ENCODE assay signal across 9 cellular contexts in the genomic region with DNA sequence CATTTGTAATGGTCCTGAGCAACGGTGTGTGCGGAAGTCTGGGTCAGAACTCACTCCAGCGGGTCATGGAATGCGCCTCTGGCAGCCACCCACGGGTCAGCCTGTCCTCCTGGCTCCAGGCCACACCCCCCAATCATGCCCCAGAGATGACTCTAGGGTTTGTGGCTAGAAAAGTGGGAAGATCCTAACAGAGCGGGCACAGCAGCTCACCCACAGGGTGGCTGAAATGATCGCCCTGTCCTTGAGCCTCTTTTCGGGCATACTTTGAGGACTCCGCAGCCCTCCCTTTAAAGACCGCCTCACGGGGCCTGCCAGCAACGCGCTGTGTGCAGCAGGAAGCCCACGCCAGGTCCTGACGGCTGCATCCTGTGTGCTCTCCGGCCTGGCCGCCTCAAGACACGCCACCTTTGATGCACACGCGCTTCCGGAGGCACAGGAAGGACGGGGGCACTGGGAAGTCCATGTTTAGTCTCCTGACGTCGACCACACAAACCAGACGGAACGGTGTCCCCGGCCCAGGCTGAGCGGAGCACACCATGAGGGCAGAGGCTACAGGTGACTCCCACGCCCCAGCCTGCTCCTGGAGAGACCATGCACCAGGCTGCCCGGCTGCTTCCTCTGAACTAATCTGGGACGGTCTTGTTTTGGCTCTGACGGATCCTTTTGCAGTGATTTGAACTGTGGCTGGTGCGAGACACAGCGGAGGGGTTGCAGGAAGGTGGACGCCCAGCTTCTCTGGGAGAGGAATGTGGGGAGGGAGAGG.
DNase-seq lines count a peak whose midpoint lies in the region; TF ChIP-seq lines count a peak whose summit lies in the region.
"Had no signal": no experiment of that assay in that cellular context is flagged by ENCODE, and none has a peak within 500 bp of the region (broad histone marks: within the 10 kb centered on the region; RNA-seq: fewer than 3 reads in every experiment).

No MANE protein-coding gene starts in this region.

- no peak overlapping the region for H2BK12ac ChIP-seq in trophoblast cell (ENCODE audit: low read length)

- H3K9me3 Mint-ChIP-seq in activated CD4-positive, alpha-beta memory T cell treated with anti-CD3 and anti-CD28 coated beads, Interleukin-2, amount 10 ng/mL, durations not matched to agents 7 days and 5 days = no peaks in the 10 kb centered on the region
- H3K9me3 Mint-ChIP-seq in osteocyte (ENCODE audit: unreplicated experiment) = no peaks in the 10 kb centered on the region

- H3K27me3 ChIP-seq in skeletal muscle satellite cell (ENCODE audit: control insufficient read depth, insufficient read depth, low read length) = no peaks in the 10 kb centered on the region
- H3K27me3 ChIP-seq in brain microvascular endothelial cell (replicated peaks) = no peaks in the 10 kb centered on the region
- no peaks in the 10 kb centered on the region for H3K27me3 ChIP-seq in trophoblast cell (ENCODE audit: insufficient read depth, low read length)

- no peaks in the 10 kb centered on the region for H3K36me3 Mint-ChIP-seq in activated CD4-positive, alpha-beta memory T cell treated with anti-CD3 and anti-CD28 coated beads, Interleukin-2, amount 10 ng/mL, durations not matched to agents 7 days and 5 days (ENCODE audit: low read depth)
- peaks cover 30% of the 10 kb centered on the region for H3K36me3 Mint-ChIP-seq in osteocyte (ENCODE audit: unreplicated experiment)

- H2BK120ac ChIP-seq in trophoblast cell (ENCODE audit: insufficient read depth, low read length, poor library complexity) = no peak overlapping the region

- H3K79me2 ChIP-seq in trophoblast cell (ENCODE audit: control insufficient read depth, insufficient read depth, low read length, poor library complexity) = no peaks in the 10 kb centered on the region
- H3K79me2 ChIP-seq: parathyroid adenoma had no signal

- no peak overlapping the region for H2AFZ ChIP-seq in trophoblast cell (ENCODE audit: insufficient read depth, low read length, poor library complexity)
- H2AFZ ChIP-seq: parathyroid adenoma had no signal

- H3K27ac ChIP-seq in brain microvascular endothelial cell (no peak overlapping the region), trophoblast cell (ENCODE audit: low read depth, low read length) (no peak overlapping the region)
- H3K27ac ChIP-seq: parathyroid adenoma had no signal

- no peak overlapping the region for H3K18ac ChIP-seq in trophoblast cell (ENCODE audit: low read length)

- H2BK5ac ChIP-seq in trophoblast cell (ENCODE audit: low read depth, low read length, poor library complexity) = no peak overlapping the region

- peaks cover 10% of the 10 kb centered on the region for H3K4me1 Mint-ChIP-seq in activated CD4-positive, alpha-beta memory T cell treated with anti-CD3 and anti-CD28 coated beads, Interleukin-2, amount 10 ng/mL, durations not matched to agents 7 days and 5 days
- peaks cover 3% of the 10 kb centered on the region for H3K4me1 Mint-ChIP-seq in osteocyte (ENCODE audit: unreplicated experiment)

- CTCF ChIA-PET in activated CD4-positive, alpha-beta memory T cell treated with anti-CD3 and anti-CD28 coated beads, Interleukin-2, amount 10 ng/mL, durations not matched to agents 7 days and 5 days (lab: Charles Lee) = no interaction called here

- peak overlapping the region; percentile 21 for H3K27ac Mint-ChIP-seq in activated CD4-positive, alpha-beta memory T cell treated with anti-CD3 and anti-CD28 coated beads, Interleukin-2, amount 10 ng/mL, durations not matched to agents 7 days and 5 days
- no peak overlapping the region for H3K27ac Mint-ChIP-seq in osteocyte (ENCODE audit: unreplicated experiment)

- no peak overlapping the region for H2AK5ac ChIP-seq in trophoblast cell (ENCODE audit: low read length)

- no peak overlapping the region for H3K23ac ChIP-seq in trophoblast cell (ENCODE audit: low read length)

- H3K27me3 Mint-ChIP-seq in activated CD4-positive, alpha-beta memory T cell treated with anti-CD3 and anti-CD28 coated beads, Interleukin-2, amount 10 ng/mL, durations not matched to agents 7 days and 5 days = no peaks in the 10 kb centered on the region
- no peaks in the 10 kb centered on the region for H3K27me3 Mint-ChIP-seq in osteocyte (ENCODE audit: unreplicated experiment)

- DNase-seq in GM19238 (ENCODE audit: insufficient read length, low spot score) = peak; percentile 40
- DNase-seq in activated CD4-positive, alpha-beta memory T cell treated with anti-CD3 and anti-CD28 coated beads, Interleukin-2, amount 10 ng/mL, durations not matched to agents 7 days and 5 days = peak; percentile 48
- peak; percentile 61 for DNase-seq in cardiac septum (ENCODE audit: low spot score)
- DNase-seq in osteocyte (ENCODE audit: extremely low spot score, unreplicated experiment) = no peak
- no peak for DNase-seq in brain microvascular endothelial cell
- DNase-seq in Ammon's horn (ENCODE audit: low spot score) = no peak
- no peak for DNase-seq in trophoblast cell

- H3K14ac ChIP-seq in trophoblast cell (ENCODE audit: low read length) = no peak overlapping the region

- no peak overlapping the region for H4K12ac ChIP-seq in trophoblast cell (ENCODE audit: low read depth, low read length)

- intact Hi-C loops in cardiac septum (cut with DNase I) = no loop called here

- POLR2A ChIA-PET in activated CD4-positive, alpha-beta memory T cell treated with anti-CD3 and anti-CD28 coated beads, Interleukin-2, amount 10 ng/mL, durations not matched to agents 7 days and 5 days (lab: Charles Lee) = no interaction called here

- H3K79me1 ChIP-seq in trophoblast cell (ENCODE audit: low read length) = no peaks in the 10 kb centered on the region

- H3K9ac ChIP-seq in skeletal muscle satellite cell (ENCODE audit: low read depth, low read length) (no peak overlapping the region), trophoblast cell (ENCODE audit: low read length) (no peak overlapping the region)
- H3K9ac ChIP-seq: parathyroid adenoma had no signal

- no peaks in the 10 kb centered on the region for H3K9me3 ChIP-seq in skeletal muscle satellite cell (replicated peaks; ENCODE audit: low read length)
- H3K9me3 ChIP-seq in trophoblast cell (ENCODE audit: insufficient read depth, low read depth, low read length) = peaks cover 3% of the 10 kb centered on the region

- TF ChIP-seq CTCF in osteocyte (IDR thresholded peaks at IDR 0.05) (no peak), brain microvascular endothelial cell (IDR thresholded peaks at IDR 0.05; ENCODE audit: low read depth, low read length, missing control alignments) (no peak)

- in situ Hi-C loops in brain microvascular endothelial cell (cut with HindIII; ENCODE audit: low pct_ligation_motif_present, low sequenced_read_pairs) = no loop called here

- H3K4me3 ChIP-seq in skeletal muscle satellite cell (ENCODE audit: low read length) (peak overlapping the region; percentile 33), brain microvascular endothelial cell (ENCODE audit: low read depth, low read length) (no peak overlapping the region), trophoblast cell (ENCODE audit: low read depth, low read length) (no peak overlapping the region)

- H4K8ac ChIP-seq in trophoblast cell (ENCODE audit: low read depth, low read length) = no peak overlapping the region

- H3K4me1 ChIP-seq in skeletal muscle satellite cell (ENCODE audit: control insufficient read depth, insufficient read depth, low read length) (peaks cover 31% of the 10 kb centered on the region), trophoblast cell (ENCODE audit: control insufficient read depth in 1 of 2, insufficient read depth in 2 of 2, low read length in 2 of 2) (peaks cover 2 to 4% of the 10 kb centered on the region in 2 experiments)
- H3K4me1 ChIP-seq: parathyroid adenoma had no signal

- no peak overlapping the region for H3K4ac ChIP-seq in trophoblast cell (ENCODE audit: low read depth, low read length)

- H4K91ac ChIP-seq in trophoblast cell (ENCODE audit: low read depth, low read length) = no peak overlapping the region

- no peak overlapping the region for H3K4me3 Mint-ChIP-seq in activated CD4-positive, alpha-beta memory T cell treated with anti-CD3 and anti-CD28 coated beads, Interleukin-2, amount 10 ng/mL, durations not matched to agents 7 days and 5 days
- H3K4me3 Mint-ChIP-seq in osteocyte (ENCODE audit: unreplicated experiment) = no peak overlapping the region

- H3K4me2 ChIP-seq in skeletal muscle satellite cell (ENCODE audit: low read length) (peak overlapping the region; percentile 30), trophoblast cell (ENCODE audit: low read length) (no peak overlapping the region)

- WGBS in trophoblast cell (ENCODE audit: extremely low coverage, insufficient coverage, insufficient read length) = no CpG with 5 or more reads among the region's 35 CpGs

- H3K36me3 ChIP-seq in skeletal muscle satellite cell (ENCODE audit: insufficient read depth, low read length) (peaks cover 48% of the 10 kb centered on the region), brain microvascular endothelial cell (replicated peaks) (peaks cover 14% of the 10 kb centered on the region), trophoblast cell (ENCODE audit: control insufficient read depth in 1 of 2, insufficient read depth in 2 of 2, low read length in 2 of 2) (peaks cover 54 to 64% of the 10 kb centered on the region in 2 experiments)

Comparison
In these comparisons a context has a peak if more than half of its experiments do, and no peak if none do; other contexts are left out.
1. DNase-seq: peak in GM19238 (single experiment), activated CD4-positive, alpha-beta memory T cell treated with anti-CD3 and anti-CD28 coated beads, Interleukin-2, amount 10 ng/mL, durations not matched to agents 7 days and 5 days (single experiment) and cardiac septum (single experiment); none in osteocyte (single experiment), brain microvascular endothelial cell (single experiment), Ammon's horn (single experiment) and trophoblast cell (0 of 2).